ENCODE assay signal across 25 cellular contexts in the genomic region with DNA sequence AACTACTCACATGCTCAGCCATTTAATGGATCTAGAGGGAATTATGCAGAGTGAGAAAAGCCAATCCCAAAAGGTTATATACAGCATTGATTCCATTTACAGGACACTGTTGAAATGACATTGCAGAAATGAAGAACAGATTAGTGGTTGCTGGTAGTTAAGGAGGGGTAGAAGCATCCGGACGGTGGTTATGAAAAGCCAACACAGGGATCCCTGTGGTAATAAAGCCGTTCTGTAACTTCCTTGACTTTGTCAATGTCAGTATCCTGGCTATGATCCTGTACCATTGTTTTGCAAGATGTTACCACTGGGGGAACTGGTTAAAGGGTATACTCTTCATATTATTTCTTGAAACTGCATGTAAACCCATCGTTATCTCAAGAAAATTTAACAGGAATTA.
"Had no signal": no experiment of that assay in that cellular context is flagged by ENCODE, and none has a peak within 500 bp of the region (broad histone marks: within the 10 kb centered on the region; RNA-seq: fewer than 3 reads in every experiment).

No MANE protein-coding gene starts in this region.

- H3K27me3 Mint-ChIP-seq: activated CD4-positive, alpha-beta memory T cell treated with anti-CD3 and anti-CD28 coated beads, Interleukin-2, amount 10 ng/mL, durations not matched to agents 7 days and 5 days; activated CD4-positive, alpha-beta T cell treated with anti-CD3 and anti-CD28 coated beads, Interleukin-2, amount 10 ng/mL, durations not matched to agents 7 days and 5 days; activated naive CD4-positive, alpha-beta T cell treated with anti-CD3 and anti-CD28 coated beads, Interleukin-2, amount 50 U/mL, for 24 hours; activated naive CD8-positive, alpha-beta T cell treated with anti-CD3 and anti-CD28 coated beads, Interleukin-2, amount 50 U/mL, for 24 hours; activated T-helper 17 cell treated with anti-CD3 and anti-CD28 coated beads, Interleukin-2, amount 50 U/mL, for 72 hours; naive thymus-derived CD8-positive, alpha-beta T cell had no signal

- H3K27me3 ChIP-seq: esophagus squamous epithelium, left lung, spleen had no signal

- H3K27ac Mint-ChIP-seq: activated CD4-positive, alpha-beta memory T cell treated with anti-CD3 and anti-CD28 coated beads, Interleukin-2, amount 10 ng/mL, durations not matched to agents 7 days and 5 days; activated CD4-positive, alpha-beta T cell treated with anti-CD3 and anti-CD28 coated beads, Interleukin-2, amount 10 ng/mL, durations not matched to agents 7 days and 5 days; activated naive CD4-positive, alpha-beta T cell treated with anti-CD3 and anti-CD28 coated beads, Interleukin-2, amount 50 U/mL, for 24 hours; activated naive CD8-positive, alpha-beta T cell treated with anti-CD3 and anti-CD28 coated beads, Interleukin-2, amount 50 U/mL, for 24 hours; activated T-helper 17 cell treated with anti-CD3 and anti-CD28 coated beads, Interleukin-2, amount 50 U/mL, for 72 hours; dendritic cell treated with granulocyte-macrophage colony-stimulating factor and Interleukin-4, amounts not matched to agents 40 ng/mL and 50 ng/mL, for 4 days had no signal

- ATAC-seq: activated naive CD8-positive, alpha-beta T cell treated with anti-CD3 and anti-CD28 coated beads, Interleukin-2, amount 50 U/mL, for 24 hours; activated T-cell treated with anti-CD3 and anti-CD28 coated beads, Interleukin-2, amount 50 U/mL, for 4 hours; activated T-helper 17 cell treated with anti-CD3 and anti-CD28 coated beads, Interleukin-2, amount 50 U/mL, for 72 hours; left lung; lower lobe of right lung; naive thymus-derived CD8-positive, alpha-beta T cell had no signal

- H3K9me3 ChIP-seq: esophagus squamous epithelium, lower lobe of right lung, thoracic aorta had no signal

- H3K4me3 Mint-ChIP-seq: activated CD4-positive, alpha-beta memory T cell treated with anti-CD3 and anti-CD28 coated beads, Interleukin-2, amount 10 ng/mL, durations not matched to agents 7 days and 5 days; activated CD4-positive, alpha-beta T cell treated with anti-CD3 and anti-CD28 coated beads, Interleukin-2, amount 10 ng/mL, durations not matched to agents 7 days and 5 days; activated naive CD4-positive, alpha-beta T cell treated with anti-CD3 and anti-CD28 coated beads, Interleukin-2, amount 50 U/mL, for 24 hours; activated naive CD8-positive, alpha-beta T cell treated with anti-CD3 and anti-CD28 coated beads, Interleukin-2, amount 50 U/mL, for 24 hours; activated T-cell treated with anti-CD3 and anti-CD28 coated beads, Interleukin-2, amount 50 U/mL, for 4 hours; activated T-helper 17 cell treated with anti-CD3 and anti-CD28 coated beads, Interleukin-2, amount 50 U/mL, for 72 hours; dendritic cell treated with granulocyte-macrophage colony-stimulating factor and Interleukin-4, amounts not matched to agents 40 ng/mL and 50 ng/mL, for 4 days; naive thymus-derived CD8-positive, alpha-beta T cell; neural crest cell had no signal

- H3K36me3 ChIP-seq: esophagus squamous epithelium, left lung, lower lobe of right lung, spleen, thoracic aorta had no signal

- H3K4me1 Mint-ChIP-seq: activated CD4-positive, alpha-beta T cell treated with anti-CD3 and anti-CD28 coated beads, Interleukin-2, amount 10 ng/mL, durations not matched to agents 7 days and 5 days; activated naive CD4-positive, alpha-beta T cell treated with anti-CD3 and anti-CD28 coated beads, Interleukin-2, amount 50 U/mL, for 24 hours; activated T-helper 17 cell treated with anti-CD3 and anti-CD28 coated beads, Interleukin-2, amount 50 U/mL, for 72 hours had no signal

- DNase-seq: activated CD4-positive, alpha-beta memory T cell treated with anti-CD3 and anti-CD28 coated beads, Interleukin-2, amount 10 ng/mL, durations not matched to agents 7 days and 5 days; activated CD4-positive, alpha-beta T cell treated with anti-CD3 and anti-CD28 coated beads for 1 hour; activated CD4-positive, alpha-beta T cell treated with anti-CD3 and anti-CD28 coated beads, Interleukin-2, amount 10 ng/mL, durations not matched to agents 7 days and 5 days; activated naive CD8-positive, alpha-beta T cell treated with anti-CD3 and anti-CD28 coated beads, Interleukin-2, amount 50 U/mL, for 24 hours; activated T-cell treated with anti-CD3 and anti-CD28 coated beads, Interleukin-2, amount 50 U/mL, for 4 hours; amygdala; central memory CD4-positive, alpha-beta T cell; esophagus squamous epithelium; foreskin melanocyte; kidney glomerular epithelial cell; left lung; lower lobe of right lung; mesenchymal stem cell; naive thymus-derived CD8-positive, alpha-beta T cell; occipital lobe; right cardiac atrium; spleen; stimulated activated naive CD4-positive, alpha-beta T cell treated with Interleukin-2 at 50 U/mL for 16 hours; T1000; trophoblast cell had no signal

- H3K4me1 ChIP-seq: esophagus squamous epithelium, lower lobe of right lung, spleen had no signal

- H3K27ac ChIP-seq: esophagus squamous epithelium, left lung, lower lobe of right lung, spleen, thoracic aorta had no signal

- H3K4me3 ChIP-seq: esophagus squamous epithelium, left lung, lower lobe of right lung, spleen, thoracic aorta had no signal

- H3K36me3 Mint-ChIP-seq: activated naive CD4-positive, alpha-beta T cell treated with anti-CD3 and anti-CD28 coated beads, Interleukin-2, amount 50 U/mL, for 24 hours had no signal

- H3K9me3 Mint-ChIP-seq: activated CD4-positive, alpha-beta memory T cell treated with anti-CD3 and anti-CD28 coated beads, Interleukin-2, amount 10 ng/mL, durations not matched to agents 7 days and 5 days; activated naive CD4-positive, alpha-beta T cell treated with anti-CD3 and anti-CD28 coated beads, Interleukin-2, amount 50 U/mL, for 24 hours had no signal
